In the genomic region with DNA sequence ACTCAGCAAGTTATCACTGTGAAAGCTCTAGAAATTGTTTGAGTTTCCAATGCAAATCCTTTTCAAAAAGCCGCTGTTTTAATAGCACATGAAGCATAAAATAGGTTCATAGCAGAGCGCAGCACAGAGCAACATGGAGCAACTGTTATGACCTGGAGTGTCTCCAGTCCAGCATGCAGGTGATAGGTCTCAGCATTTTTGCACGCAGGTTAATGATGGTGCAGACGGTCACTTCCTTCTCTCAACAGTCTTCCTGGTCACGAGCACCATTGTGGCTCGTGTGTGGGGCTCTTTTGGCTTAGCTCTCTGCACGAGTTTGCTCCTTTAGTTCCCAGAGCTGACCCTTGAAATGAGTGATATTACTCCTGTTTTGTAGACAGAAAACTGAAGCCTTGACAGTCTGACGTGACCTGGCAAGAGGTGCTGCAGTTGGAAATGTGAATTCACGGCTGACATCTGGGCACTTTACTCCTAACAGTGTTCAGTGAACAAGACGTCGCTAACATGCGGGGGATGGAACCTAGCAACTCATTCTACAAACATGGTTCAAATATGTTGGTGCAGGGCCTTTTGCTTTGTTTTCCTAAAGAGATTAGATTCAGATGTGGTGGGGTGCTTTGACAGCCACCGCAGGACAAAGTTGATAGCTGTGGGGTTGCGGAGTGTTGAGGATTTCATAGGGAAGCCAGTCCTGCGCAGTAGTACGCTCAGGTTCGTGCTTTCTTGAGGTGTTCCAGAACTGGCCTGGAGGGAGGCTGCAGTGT, we compare ENCODE assay signal across 17 cellular contexts. TPM values are rescaled to one million over a fixed set of nuclear protein-coding genes. Genes with fewer than 3 reads are reported as not detected.
DNase-seq lines count a peak whose midpoint lies in the region; ATAC-seq and TF ChIP-seq lines count a peak whose summit lies in the region.
"Had no signal": no experiment of that assay in that cellular context is flagged by ENCODE, and none has a peak within 500 bp of the region (broad histone marks: within the 10 kb centered on the region; RNA-seq: fewer than 3 reads in every experiment).

No MANE protein-coding gene starts in this region.

- H3K4me1 ChIP-seq in upper lobe of right lung = peaks cover 51% of the 10 kb centered on the region

- H3K4me3 ChIP-seq in upper lobe of right lung = no peak overlapping the region
- H3K4me3 ChIP-seq: psoas muscle had no signal

- no peaks in the 10 kb centered on the region for H3K36me3 ChIP-seq in upper lobe of right lung
- H3K36me3 ChIP-seq: gastrocnemius medialis had no signal

- no peak overlapping the region for H3K27ac ChIP-seq in upper lobe of right lung
- H3K27ac ChIP-seq: psoas muscle had no signal

- TF ChIP-seq CTCF in natural killer cell (IDR thresholded peaks at IDR 0.05) = no peak
- TF ChIP-seq CTCF in type B pancreatic cell (conservative IDR thresholded peaks at IDR 0.05) = no peak
- TF ChIP-seq CTCF in upper lobe of right lung (IDR thresholded peaks at IDR 0.05) = no peak

- no peaks in the 10 kb centered on the region for H3K36me3 Mint-ChIP-seq in natural killer cell
- H3K36me3 Mint-ChIP-seq in natural killer cell treated with Interleukin-12 subunit alpha and Interleukin-12 subunit beta and Interleukin-15 and Interleukin-18, amount 100 ng/mL, for 72 hours = no peaks in the 10 kb centered on the region
- H3K36me3 Mint-ChIP-seq in activated T-helper 17 cell treated with anti-CD3 and anti-CD28 coated beads, Interleukin-2, amount 50 U/mL, for 72 hours (ENCODE audit: low read depth) = peaks cover 63% of the 10 kb centered on the region
- peaks cover 12% of the 10 kb centered on the region for H3K36me3 Mint-ChIP-seq in type B pancreatic cell

- H3K27me3 Mint-ChIP-seq in natural killer cell (ENCODE audit: low read depth in 2 of 2) (no peaks in the 10 kb centered on the region), type B pancreatic cell (no peaks in the 10 kb centered on the region)
- H3K27me3 Mint-ChIP-seq in natural killer cell treated with Interleukin-12 subunit alpha and Interleukin-12 subunit beta and Interleukin-15 and Interleukin-18, amount 100 ng/mL, for 72 hours = no peaks in the 10 kb centered on the region
- H3K27me3 Mint-ChIP-seq in activated T-helper 17 cell treated with anti-CD3 and anti-CD28 coated beads, Interleukin-2, amount 50 U/mL, for 72 hours = no peaks in the 10 kb centered on the region

- no peaks in the 10 kb centered on the region for H3K27me3 ChIP-seq in upper lobe of right lung
- H3K27me3 ChIP-seq: gastrocnemius medialis had no signal

- no peaks in the 10 kb centered on the region for H3K9me3 ChIP-seq in upper lobe of right lung
- H3K9me3 ChIP-seq: gastrocnemius medialis, psoas muscle had no signal

- H3K9me3 Mint-ChIP-seq in natural killer cell = no peaks in the 10 kb centered on the region
- H3K9me3 Mint-ChIP-seq in natural killer cell treated with Interleukin-12 subunit alpha and Interleukin-12 subunit beta and Interleukin-15 and Interleukin-18, amount 100 ng/mL, for 72 hours = no peaks in the 10 kb centered on the region
- no peaks in the 10 kb centered on the region for H3K9me3 Mint-ChIP-seq in activated T-helper 17 cell treated with anti-CD3 and anti-CD28 coated beads, Interleukin-2, amount 50 U/mL, for 72 hours
- H3K9me3 Mint-ChIP-seq in type B pancreatic cell = no peaks in the 10 kb centered on the region

- no peak for DNase-seq in natural killer cell
- no peak for DNase-seq in natural killer cell treated with Interleukin-12 subunit alpha and Interleukin-12 subunit beta and Interleukin-15 and Interleukin-18, amount 100 ng/mL, for 72 hours (ENCODE audit: low spot score)
- peak; percentile 23 for DNase-seq in left lobe of liver (ENCODE audit: low spot score)
- no peak for DNase-seq in type B pancreatic cell (ENCODE audit: extremely low spot score, unreplicated experiment)
- no peak for DNase-seq in upper lobe of right lung
- DNase-seq in cerebellum (ENCODE audit: low spot score) = no peak
- DNase-seq: activated gamma-delta T cell; DND-41; effector CD8-positive, alpha-beta T cell; gastrocnemius medialis; midbrain; NCI-H2107; psoas muscle; SHP77; stimulated activated CD4-positive, alpha-beta T cell treated with anti-CD3 and anti-CD28 coated beads, Interleukin-12 subunit alpha, Interleukin-12 subunit beta, amount 100 ng/mL, for 4 hours had no signal

- H3K27ac Mint-ChIP-seq in natural killer cell (peak overlapping the region in 1 of 2 donors; percentile 75), type B pancreatic cell (peak overlapping the region; percentile 83)
- H3K27ac Mint-ChIP-seq in natural killer cell treated with Interleukin-12 subunit alpha and Interleukin-12 subunit beta and Interleukin-15 and Interleukin-18, amount 100 ng/mL, for 72 hours = peak overlapping the region in 1 of 2 donors; percentile 19
- H3K27ac Mint-ChIP-seq in activated T-helper 17 cell treated with anti-CD3 and anti-CD28 coated beads, Interleukin-2, amount 50 U/mL, for 72 hours = peak overlapping the region; percentile 14

- ATAC-seq in natural killer cell (peak in 2 of 3 donors; percentile 31 to 32), left lobe of liver (peak; percentile 34), HG02870 (IDR thresholded peaks at IDR 0.05; ENCODE audit: unreplicated experiment) (no peak), upper lobe of right lung (no peak)
- no peak for ATAC-seq in natural killer cell treated with Interleukin-12 subunit alpha and Interleukin-12 subunit beta and Interleukin-15 and Interleukin-18, amount 100 ng/mL, for 72 hours
- ATAC-seq in activated T-helper 17 cell treated with anti-CD3 and anti-CD28 coated beads, Interleukin-2, amount 50 U/mL, for 72 hours (replicated peaks) = no peak
- ATAC-seq: gastrocnemius medialis had no signal

- H3K4me3 Mint-ChIP-seq in natural killer cell = peak overlapping the region; percentile 31
- no peak overlapping the region for H3K4me3 Mint-ChIP-seq in natural killer cell treated with Interleukin-12 subunit alpha and Interleukin-12 subunit beta and Interleukin-15 and Interleukin-18, amount 100 ng/mL, for 72 hours
- H3K4me3 Mint-ChIP-seq in activated T-helper 17 cell treated with anti-CD3 and anti-CD28 coated beads, Interleukin-2, amount 50 U/mL, for 72 hours = no peak overlapping the region
- H3K4me3 Mint-ChIP-seq in type B pancreatic cell = peak overlapping the region; percentile 60

- intact Hi-C loops in natural killer cell (cut with micrococcal nuclease) = no loop called here
- intact Hi-C loops in upper lobe of right lung (cut with DNase I) = no loop called here

- H3K4me1 Mint-ChIP-seq in natural killer cell (peaks cover 72 to 88% of the 10 kb centered on the region in 2 donors), type B pancreatic cell (ENCODE audit: unreplicated experiment) (peaks cover 86% of the 10 kb centered on the region)
- H3K4me1 Mint-ChIP-seq in natural killer cell treated with Interleukin-12 subunit alpha and Interleukin-12 subunit beta and Interleukin-15 and Interleukin-18, amount 100 ng/mL, for 72 hours (ENCODE audit: low read depth in 2 of 2) = peaks cover 70 to 83% of the 10 kb centered on the region in 2 donors
- H3K4me1 Mint-ChIP-seq in activated T-helper 17 cell treated with anti-CD3 and anti-CD28 coated beads, Interleukin-2, amount 50 U/mL, for 72 hours = peaks cover 68% of the 10 kb centered on the region

RNA-seq across cellular contexts. Expression of gene TENT4A, which starts 10.1 kb away (rescaled TPM):
- 10 to 100 TPM; 36.0 to 65.6 (median 44.9) TPM for total RNA-seq in natural killer cell
- total RNA-seq in natural killer cell treated with Interleukin-12 subunit alpha and Interleukin-12 subunit beta and Interleukin-15 and Interleukin-18, amount 100 ng/mL, for 72 hours = 10 to 100 TPM; 37.8 to 69.9 TPM
- 10 to 100 TPM; 39.0 to 52.4 TPM for total RNA-seq in activated T-helper 17 cell treated with anti-CD3 and anti-CD28 coated beads, Interleukin-2, amount 50 U/mL, for 72 hours
- 14.3 TPM for total RNA-seq in left lobe of liver
- total RNA-seq in type B pancreatic cell (ENCODE audit: low replicate concordance) = 21.7 and 34.1 TPM in 2 replicates
- 19.9 TPM for total RNA-seq in upper lobe of right lung
- 34.5 TPM for total RNA-seq in cerebellum

Comparison
In these comparisons a context has a peak if more than half of its experiments do, and no peak if none do; other contexts are left out.
1. ATAC-seq: peak in natural killer cell (2 of 3) and left lobe of liver (single experiment); none in natural killer cell treated with Interleukin-12 subunit alpha and Interleukin-12 subunit beta and Interleukin-15 and Interleukin-18, amount 100 ng/mL, for 72 hours (0 of 2), activated T-helper 17 cell treated with anti-CD3 and anti-CD28 coated beads, Interleukin-2, amount 50 U/mL, for 72 hours (single experiment), HG02870 (single experiment) and upper lobe of right lung (single experiment).
2. H3K4me3 Mint-ChIP-seq: peak in natural killer cell (single experiment) and type B pancreatic cell (single experiment); none in natural killer cell treated with Interleukin-12 subunit alpha and Interleukin-12 subunit beta and Interleukin-15 and Interleukin-18, amount 100 ng/mL, for 72 hours (single experiment) and activated T-helper 17 cell treated with anti-CD3 and anti-CD28 coated beads, Interleukin-2, amount 50 U/mL, for 72 hours (single experiment).